ENCODE assay signal across 16 cellular contexts in genomic region chr1:5813480-5813879, GRCh38.
"Had no signal": no experiment of that assay in that cellular context is flagged by ENCODE, and none has a peak within 500 bp of the region (broad histone marks: within the 10 kb centered on the region; RNA-seq: fewer than 3 reads in every experiment).

No MANE protein-coding gene starts in this region.

- H3K9me3 ChIP-seq: esophagus muscularis mucosa, heart right ventricle, left lung, lower lobe of right lung had no signal

- H3K4me1 ChIP-seq: esophagus muscularis mucosa, foreskin keratinocyte, gastroesophageal sphincter, heart right ventricle, left lung, lower lobe of right lung had no signal

- H3K4me3 ChIP-seq: coronary artery, dorsolateral prefrontal cortex, esophagus muscularis mucosa, gastroesophageal sphincter, heart right ventricle, left lung, lower lobe of right lung had no signal

- DNase-seq: dermis blood vessel endothelial cell; dorsolateral prefrontal cortex; effector CD4-positive, alpha-beta T cell; effector memory CD4-positive, alpha-beta T cell; foreskin keratinocyte; heart right ventricle; hippocampal formation; left cardiac atrium; left ventricle myocardium superior; lower lobe of right lung; mesenchymal stem cell; midbrain had no signal

- H3K27ac ChIP-seq: coronary artery, dorsolateral prefrontal cortex, esophagus muscularis mucosa, foreskin keratinocyte, gastroesophageal sphincter, heart right ventricle, left lung, lower lobe of right lung had no signal

- H3K36me3 ChIP-seq: esophagus muscularis mucosa, gastroesophageal sphincter, heart right ventricle, left lung, lower lobe of right lung had no signal

- H3K27me3 ChIP-seq: foreskin keratinocyte had no signal
